In the genomic region with DNA sequence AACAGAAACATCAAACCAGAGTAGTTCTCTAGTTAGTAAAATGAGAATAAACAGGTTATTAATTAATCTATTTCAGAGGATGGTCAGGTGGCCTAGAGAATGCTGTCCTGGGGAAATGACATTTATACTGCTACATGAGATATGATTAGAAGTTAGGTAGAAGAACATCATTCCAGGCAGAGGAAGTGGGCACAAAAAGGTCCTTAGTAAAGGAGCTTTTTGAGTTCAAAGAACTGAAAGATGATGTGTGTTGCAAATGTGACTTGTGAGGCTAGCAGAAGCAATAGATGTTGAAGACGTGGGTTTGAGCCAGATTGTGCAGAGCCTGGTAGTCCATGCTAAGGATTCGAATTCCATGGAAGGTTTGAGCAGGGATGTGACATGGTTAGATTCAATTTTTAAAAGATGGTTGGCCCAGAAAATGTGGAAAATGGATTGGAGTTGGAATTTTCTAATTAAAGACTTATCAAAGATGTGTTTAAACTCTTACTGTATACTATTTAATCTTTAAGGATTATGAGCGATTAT, we compare ENCODE assay signal across 10 cellular contexts. TPM values are rescaled to one million over a fixed set of nuclear protein-coding genes. Genes with fewer than 3 reads are reported as not detected.
DNase-seq lines count a peak whose midpoint lies in the region; ATAC-seq and TF ChIP-seq lines count a peak whose summit lies in the region.
"Had no signal": no experiment of that assay in that cellular context is flagged by ENCODE, and none has a peak within 500 bp of the region (broad histone marks: within the 10 kb centered on the region; RNA-seq: fewer than 3 reads in every experiment).

No MANE protein-coding gene starts in this region.

- peaks cover 18% of the 10 kb centered on the region for H3K4me1 ChIP-seq in foreskin keratinocyte

- no peaks in the 10 kb centered on the region for H3K9me3 Mint-ChIP-seq in stimulated activated naive CD8-positive, alpha-beta T cell treated with anti-CD3 and anti-CD28 coated beads, Interleukin-15, Interleukin-2, amounts not matched to agents 100 ng/mL and 50 ng/mL, for 24 hours
- H3K9me3 Mint-ChIP-seq in T-cell, result no peaks in the 10 kb centered on the region
- H3K9me3 Mint-ChIP-seq: mesothelial cell of epicardium had no signal

- no peak for DNase-seq in stimulated activated naive CD8-positive, alpha-beta T cell treated with anti-CD3 and anti-CD28 coated beads, Interleukin-15, Interleukin-2, amounts not matched to agents 100 U/mL and 50 U/mL, for 24 hours
- no peak for DNase-seq in T-cell
- DNase-seq in foreskin keratinocyte, result no peak
- no peak for DNase-seq in posterior cingulate gyrus
- no peak for DNase-seq in SKM-1 treated with dmso at 0.1 percent for 144 hours (lab: John Stamatoyannopoulos, UW; ENCODE audit: unreplicated experiment)
- DNase-seq: NCI-H1417 had no signal

- peak overlapping the region; percentile 86 for H3K27ac Mint-ChIP-seq in stimulated activated naive CD8-positive, alpha-beta T cell treated with anti-CD3 and anti-CD28 coated beads, Interleukin-15, Interleukin-2, amounts not matched to agents 100 ng/mL and 50 ng/mL, for 24 hours
- H3K27ac Mint-ChIP-seq in T-cell, result peak overlapping the region; percentile 74 to 85
- H3K27ac Mint-ChIP-seq: mesothelial cell of epicardium had no signal

- peak overlapping the region; percentile 60 for H3K4me3 Mint-ChIP-seq in stimulated activated naive CD8-positive, alpha-beta T cell treated with anti-CD3 and anti-CD28 coated beads, Interleukin-15, Interleukin-2, amounts not matched to agents 100 ng/mL and 50 ng/mL, for 24 hours
- H3K4me3 Mint-ChIP-seq in T-cell, result peak overlapping the region; percentile 32 to 42 (median 42)
- H3K4me3 Mint-ChIP-seq: mesothelial cell of epicardium had no signal

- no peaks in the 10 kb centered on the region for H3K27me3 ChIP-seq in foreskin keratinocyte

- POLR2A ChIA-PET in T-cell (lab: Charles Lee), result no interaction called here

- ATAC-seq in stimulated activated naive CD8-positive, alpha-beta T cell treated with anti-CD3 and anti-CD28 coated beads, Interleukin-15, Interleukin-2, amounts not matched to agents 100 U/mL and 50 U/mL, for 24 hours, result no peak
- no peak for ATAC-seq in T-cell (replicated peaks in 1 of 4)
- ATAC-seq in foreskin keratinocyte, result no peak
- no peak for ATAC-seq in GM21737 (IDR thresholded peaks at IDR 0.05; ENCODE audit: unreplicated experiment)
- ATAC-seq in GM19452 (IDR thresholded peaks at IDR 0.05; ENCODE audit: unreplicated experiment), result no peak

- no peaks in the 10 kb centered on the region for H3K27me3 Mint-ChIP-seq in stimulated activated naive CD8-positive, alpha-beta T cell treated with anti-CD3 and anti-CD28 coated beads, Interleukin-15, Interleukin-2, amounts not matched to agents 100 ng/mL and 50 ng/mL, for 24 hours
- H3K27me3 Mint-ChIP-seq in T-cell, result no peaks in the 10 kb centered on the region

- H3K4me1 Mint-ChIP-seq in stimulated activated naive CD8-positive, alpha-beta T cell treated with anti-CD3 and anti-CD28 coated beads, Interleukin-15, Interleukin-2, amounts not matched to agents 100 ng/mL and 50 ng/mL, for 24 hours (ENCODE audit: low read depth), result peaks cover 69% of the 10 kb centered on the region
- peaks cover 46 to 60% (median 55%) of the 10 kb centered on the region in 3 donors for H3K4me1 Mint-ChIP-seq in T-cell

- peak overlapping the region; percentile 20 for H3K27ac ChIP-seq in foreskin keratinocyte

- peaks cover 32% of the 10 kb centered on the region for H3K36me3 Mint-ChIP-seq in stimulated activated naive CD8-positive, alpha-beta T cell treated with anti-CD3 and anti-CD28 coated beads, Interleukin-15, Interleukin-2, amounts not matched to agents 100 ng/mL and 50 ng/mL, for 24 hours (ENCODE audit: low read depth)
- peaks cover 8% of the 10 kb centered on the region for H3K36me3 Mint-ChIP-seq in T-cell

- intact Hi-C loops in posterior cingulate gyrus (cut with DNase I), result no loop called here

- CTCF ChIA-PET in T-cell (lab: Charles Lee), result no interaction called here

- TF ChIP-seq CTCF in foreskin keratinocyte (conservative IDR thresholded peaks at IDR 0.05), result no peak

RNA-seq across cellular contexts. Expression of gene RAB10, which starts 34.2 kb away (rescaled TPM):
- total RNA-seq in T-cell, result 10 to 100 TPM; 35.0 to 78.7 (median 71.2) TPM
- 115 and 120 TPM in 2 replicates for total RNA-seq in foreskin keratinocyte
- 62.3 and 72.1 TPM in 2 replicates for polyA plus RNA-seq in foreskin keratinocyte
